ENCODE assay signal across 9 cellular contexts in genomic region chr16:72400257-72401078, GRCh38.
DNase-seq lines count a peak whose midpoint lies in the region; ATAC-seq, FAIRE-seq and TF ChIP-seq lines count a peak whose summit lies in the region.
"Had no signal": no experiment of that assay in that cellular context is flagged by ENCODE, and none has a peak within 500 bp of the region (broad histone marks: within the 10 kb centered on the region; RNA-seq: fewer than 3 reads in every experiment).

No MANE protein-coding gene starts in this region.

- no peak for TF ChIP-seq POLR2A in H1 (IDR thresholded peaks at IDR 0.05; ENCODE audit: control extremely low read depth in 1 of 2, low read depth in 2 of 2, low read length in 2 of 2)

- peak; percentile 78 for FAIRE-seq in H1 (lab: Jason Lieb, UNC)

- no peak overlapping the region for H2BK20ac ChIP-seq in H1 (ENCODE audit: low read length)

- no peak overlapping the region for H3K27ac ChIP-seq in H1 (ENCODE audit: low read depth, low read length)

- no peaks in the 10 kb centered on the region for H3K79me2 ChIP-seq in H1 (ENCODE audit: control insufficient read depth in 1 of 2, insufficient read depth in 2 of 2, low read length in 2 of 2)

- no peak overlapping the region for H3K56ac ChIP-seq in H1 (replicated peaks; ENCODE audit: insufficient read length, low read depth, low read length)

- H3K4me1 Mint-ChIP-seq in CD14-positive monocyte: no peaks in the 10 kb centered on the region
- H3K4me1 Mint-ChIP-seq: T-cell had no signal

- H3K4ac ChIP-seq in H1 (replicated peaks; ENCODE audit: insufficient read length, low read depth, low read length): no peak overlapping the region

- H3K79me1 ChIP-seq in H1 (ENCODE audit: low read depth, low read length): no peaks in the 10 kb centered on the region

- no peak for TF ChIP-seq EP300 in H1 (IDR thresholded peaks at IDR 0.05; ENCODE audit: borderline replicate concordance in 1 of 2, low read depth in 2 of 2, low read length in 2 of 2)

- ATAC-seq in HG03460 (IDR thresholded peaks at IDR 0.05; ENCODE audit: unreplicated experiment) (no peak), HG03521 (IDR thresholded peaks at IDR 0.05; ENCODE audit: unreplicated experiment) (no peak)
- ATAC-seq: T-cell had no signal

- H3K4me3 Mint-ChIP-seq in CD14-positive monocyte: no peak overlapping the region
- H3K4me3 Mint-ChIP-seq: T-cell had no signal

- DNase-seq in CD14-positive monocyte (ENCODE audit: low spot score) (no peak), GM13976 (ENCODE audit: low spot score) (peak; percentile 49), Kasumi-1 (lab: John Stamatoyannopoulos, UW) (peak; percentile 83 to 89), SK-N-DZ (ENCODE audit: low spot score) (peak; percentile 69), H1 (ENCODE audit: low read depth in 1 of 2, low spot score in 2 of 2) (peak in 1 of 2 experiments; percentile 74), mucosa of gallbladder (ENCODE audit: low spot score) (peak; percentile 49)

- peak; percentile 91 for TF ChIP-seq CTCF in CD14-positive monocyte (IDR thresholded peaks at IDR 0.05)
- peak; percentile 67 for TF ChIP-seq CTCF in GM13976 (IDR thresholded peaks at IDR 0.05; ENCODE audit: borderline replicate concordance, control extremely low read depth, extremely low read depth, insufficient read depth, missing control alignments)
- peak in 2 of 3 experiments; percentile 63 to 67; a peak in 3 of 4 replicates for TF ChIP-seq CTCF in H1 (IDR thresholded peaks at IDR 0.05; ENCODE audit: control extremely low read depth in 1 of 3, insufficient read depth in 1 of 3, low read depth in 1 of 3, low read length in 3 of 3)

- no peak overlapping the region for H2AFZ ChIP-seq in H1 (ENCODE audit: low read length)

- peaks cover 0 to 4% (median 1%) of the 10 kb centered on the region in 7 donors for H3K9me3 Mint-ChIP-seq in CD14-positive monocyte
- H3K9me3 Mint-ChIP-seq: T-cell had no signal

- POLR2A ChIA-PET in H1 (lab: Charles Lee; ENCODE audit: partially characterized antibody): interaction anchor here (0.9 to 2.6 kb wide), 2 partner anchors 9 to 11 kb away, joined by 4 to 8 read pairs; no protein-coding TSS in a partner anchor

- H3K23me2 ChIP-seq in H1 (ENCODE audit: low read depth, low read length): no peaks in the 10 kb centered on the region; the same call in 1 of the 2 replicates

- H2AK5ac ChIP-seq in H1 (ENCODE audit: low read depth, low read length): no peak overlapping the region

- intact Hi-C loops in CD14-positive monocyte (cut with micrococcal nuclease): no loop called here

- peak; percentile 63 to 77 for TF ChIP-seq RAD21 in H1 (IDR thresholded peaks at IDR 0.05 in 1 of 2, conservative IDR thresholded peaks at IDR 0.05 in 1 of 2; ENCODE audit: low read depth in 2 of 2, low read length in 2 of 2)

- H3K27ac Mint-ChIP-seq in CD14-positive monocyte: peak overlapping the region in 2 of 7 donors; percentile 16 to 66
- H3K27ac Mint-ChIP-seq: T-cell had no signal

- H3K9me3 ChIP-seq in H1 (ENCODE audit: insufficient read depth in 2 of 2, low read depth in 1 of 2, low read length in 1 of 2): no peaks in the 10 kb centered on the region

- no peak overlapping the region for H3K9ac ChIP-seq in H1 (replicated peaks in 1 of 4; ENCODE audit: extremely low read depth in 1 of 4, low read depth in 3 of 4, low read length in 3 of 4)

- H3K4me1 ChIP-seq in H1 (replicated peaks in 1 of 4; ENCODE audit: control insufficient read depth in 3 of 4, insufficient read depth in 4 of 4, low read length in 3 of 4): peaks cover 0 to 2% (median 0%) of the 10 kb centered on the region in 4 experiments; a peak in 1 of 7 replicates

- no peak overlapping the region for H2BK5ac ChIP-seq in H1 (ENCODE audit: low read depth, low read length)

- no peaks in the 10 kb centered on the region for H3K27me3 ChIP-seq in H1 (replicated peaks in 1 of 4; ENCODE audit: control insufficient read depth in 3 of 4, extremely low read depth in 1 of 4, insufficient read depth in 3 of 4, low read length in 3 of 4)

- no peaks in the 10 kb centered on the region for H4K20me1 ChIP-seq in H1 (replicated peaks in 1 of 2; ENCODE audit: control insufficient read depth in 1 of 2, insufficient read depth in 2 of 2, low read length in 2 of 2)

- H3K4me2 ChIP-seq in H1 (ENCODE audit: insufficient read depth in 1 of 2, low read depth in 2 of 2, low read length in 2 of 2): no peak overlapping the region

- no peak overlapping the region for H3K14ac ChIP-seq in H1 (ENCODE audit: insufficient read length)

- H3K23ac ChIP-seq in H1 (ENCODE audit: insufficient read length): no peak overlapping the region

- H2BK120ac ChIP-seq in H1 (replicated peaks; ENCODE audit: low read depth, low read length): no peak overlapping the region

- H4K5ac ChIP-seq in H1 (ENCODE audit: insufficient read length, low read depth, low read length): no peak overlapping the region

- no peaks in the 10 kb centered on the region for H3K27me3 Mint-ChIP-seq in CD14-positive monocyte (ENCODE audit: low read depth in 3 of 3)
- H3K27me3 Mint-ChIP-seq: T-cell had no signal

- no peak overlapping the region for H2BK12ac ChIP-seq in H1 (ENCODE audit: low read depth, low read length)

- no peak overlapping the region for H4K8ac ChIP-seq in H1 (ENCODE audit: extremely low read depth, insufficient read depth, low read length)

- H2BK15ac ChIP-seq in H1 (ENCODE audit: low read length): no peak overlapping the region

- H3K4me3 ChIP-seq in H1 (ENCODE audit: extremely low read depth in 1 of 4, insufficient read depth in 2 of 4, low read depth in 3 of 4, low read length in 4 of 4): no peak overlapping the region

- WGBS in H1 (ENCODE audit: extremely low coverage in 1 of 2, insufficient coverage in 1 of 2, insufficient read length in 1 of 2, insufficient replicate concordance in 2 of 2, low coverage in 1 of 2, low lambda C conversion rate in 2 of 2, missing lambda C conversion rate in 1 of 2), 2 experiments: 53% methylated on average over 6 of the region's 6 CpGs; no CpG with 5 or more reads in 1 of the 2 experiments

- peaks cover 0 to 1% (median 0%) of the 10 kb centered on the region in 4 experiments; a peak in 1 of 8 replicates for H3K36me3 ChIP-seq in H1 (ENCODE audit: control insufficient read depth in 2 of 4, insufficient read depth in 4 of 4, low read length in 3 of 4)

- in situ Hi-C loops in GM13976 (cut with MboI; ENCODE audit: low sequenced_read_pairs, unreplicated experiment): no loop called here

- CTCF ChIA-PET in H1 (lab: Charles Lee; ENCODE audit: partially characterized antibody): interaction anchor here (0.5 to 2.8 kb wide), 33 partner anchors 11 to 648 kb away, joined by 3 to 13 read pairs (median 4); partner anchors contain the start of gene ZFHX3

- H4K91ac ChIP-seq in H1 (replicated peaks; ENCODE audit: insufficient read length, low read length): no peak overlapping the region

- peaks cover 1 to 4% of the 10 kb centered on the region in 2 donors for H3K36me3 Mint-ChIP-seq in CD14-positive monocyte
- H3K36me3 Mint-ChIP-seq: T-cell had no signal

- H3K18ac ChIP-seq in H1 (ENCODE audit: extremely low read depth, low read length): no peak overlapping the region

TF ChIP-seq in H1, 55 proteins besides CTCF, POLR2A, EP300 and RAD21:
- TF ChIP-seq CEBPB (IDR thresholded peaks at IDR 0.05; ENCODE audit: low read depth, low read length) (peak; percentile 86), HDAC6 (IDR thresholded peaks at IDR 0.05; ENCODE audit: low read depth, low read length) (no peak), SIX5 (IDR thresholded peaks at IDR 0.05; ENCODE audit: low read depth, low read length) (no peak)
